Comparison of ENCODE assay signal across 8 cellular contexts in the genomic region with DNA sequence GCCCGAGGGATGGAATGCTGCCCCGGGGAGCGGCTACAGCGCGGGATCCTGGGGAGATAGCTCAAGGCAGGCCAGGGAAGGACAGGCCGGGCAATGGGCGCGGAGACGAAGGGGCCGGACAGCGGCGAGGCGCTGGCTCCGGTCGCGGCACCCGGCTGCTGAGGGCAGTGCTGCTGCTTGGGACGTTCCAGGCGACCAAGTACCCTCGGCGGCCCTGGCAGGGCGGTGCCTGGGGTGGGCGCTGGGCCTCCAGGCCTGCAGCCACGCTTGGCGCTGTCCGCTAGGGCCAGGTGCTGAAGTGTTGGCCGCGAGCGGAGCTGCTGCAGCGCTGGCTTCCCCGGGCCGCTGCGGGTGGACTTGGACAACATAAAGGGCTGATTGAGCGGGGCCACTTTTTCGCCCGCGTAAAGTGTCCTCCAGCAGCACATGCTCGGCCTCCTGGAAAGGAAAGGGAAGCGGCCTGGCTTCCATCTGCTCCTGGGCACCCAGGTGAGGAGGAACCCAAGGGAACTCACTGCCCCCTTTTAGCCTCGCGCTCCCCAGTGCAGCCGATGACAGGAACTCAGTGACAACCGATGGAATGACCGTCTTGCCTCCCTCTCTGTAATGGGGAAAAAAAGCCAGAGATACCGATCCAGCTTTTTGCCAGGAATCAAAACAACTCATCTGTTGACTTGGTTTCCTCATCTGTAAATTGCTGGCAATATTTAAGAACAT. TPM values are rescaled to one million over a fixed set of nuclear protein-coding genes. Genes with fewer than 3 reads are reported as not detected.
DNase-seq lines count a peak whose midpoint lies in the region; ATAC-seq and TF ChIP-seq lines count a peak whose summit lies in the region.

No MANE protein-coding gene starts in this region.

- peaks cover 8% of the 10 kb centered on the region for H3K27me3 Mint-ChIP-seq in activated T-helper 1 cell treated with anti-CD3 and anti-CD28 coated beads, Interleukin-12 subunit alpha, Interleukin-12 subunit beta, Interleukin-2, Interleukin-4 antibody, amounts not matched to agents 30 ng/mL and 10 ng/mL and 1 ng/mL, durations not matched to agents 14 hours and 24 hours and 36 hours (ENCODE audit: insufficient read depth)
- H3K27me3 Mint-ChIP-seq in progenitor cell of endocrine pancreas = peaks cover 42% of the 10 kb centered on the region

- H3K9me2 ChIP-seq in MM.1S (replicated peaks; ENCODE audit: insufficient read depth, low read length) = no peaks in the 10 kb centered on the region

- no peaks in the 10 kb centered on the region for H3K36me3 ChIP-seq in MM.1S (replicated peaks; ENCODE audit: insufficient read depth, low read length)

- no peaks in the 10 kb centered on the region for H3K79me2 ChIP-seq in MM.1S (ENCODE audit: low read length)

- no peaks in the 10 kb centered on the region for H3K4me1 ChIP-seq in MM.1S (ENCODE audit: low read length)

- no peak overlapping the region for H3K27ac Mint-ChIP-seq in activated T-helper 1 cell treated with anti-CD3 and anti-CD28 coated beads, Interleukin-12 subunit alpha, Interleukin-12 subunit beta, Interleukin-2, Interleukin-4 antibody, amounts not matched to agents 30 ng/mL and 10 ng/mL and 1 ng/mL, durations not matched to agents 14 hours and 24 hours and 36 hours
- peak overlapping the region; percentile 45 for H3K27ac Mint-ChIP-seq in progenitor cell of endocrine pancreas

- H3K9me3 ChIP-seq in MM.1S (replicated peaks; ENCODE audit: insufficient read depth, low read length) = no peaks in the 10 kb centered on the region

- no peaks in the 10 kb centered on the region for H3F3A ChIP-seq in MM.1S (ENCODE audit: insufficient read depth, low read length)

- H4K20me1 ChIP-seq in MM.1S (ENCODE audit: insufficient read depth, low read length) = no peaks in the 10 kb centered on the region

- no peak overlapping the region for H3K4me3 ChIP-seq in MM.1S (ENCODE audit: low read length)

- H3K4me3 Mint-ChIP-seq in activated T-helper 1 cell treated with anti-CD3 and anti-CD28 coated beads, Interleukin-12 subunit alpha, Interleukin-12 subunit beta, Interleukin-2, Interleukin-4 antibody, amounts not matched to agents 30 ng/mL and 10 ng/mL and 1 ng/mL, durations not matched to agents 14 hours and 24 hours and 36 hours = no peak overlapping the region
- H3K4me3 Mint-ChIP-seq in progenitor cell of endocrine pancreas (ENCODE audit: low read depth) = no peak overlapping the region

- H3K36me3 Mint-ChIP-seq in activated T-helper 1 cell treated with anti-CD3 and anti-CD28 coated beads, Interleukin-12 subunit alpha, Interleukin-12 subunit beta, Interleukin-2, Interleukin-4 antibody, amounts not matched to agents 30 ng/mL and 10 ng/mL and 1 ng/mL, durations not matched to agents 14 hours and 24 hours and 36 hours (ENCODE audit: low read depth) = no peaks in the 10 kb centered on the region
- H3K36me3 Mint-ChIP-seq in progenitor cell of endocrine pancreas (ENCODE audit: insufficient read depth) = no peaks in the 10 kb centered on the region

- H3K9me3 Mint-ChIP-seq in activated T-helper 1 cell treated with anti-CD3 and anti-CD28 coated beads, Interleukin-12 subunit alpha, Interleukin-12 subunit beta, Interleukin-2, Interleukin-4 antibody, amounts not matched to agents 30 ng/mL and 10 ng/mL and 1 ng/mL, durations not matched to agents 14 hours and 24 hours and 36 hours = no peaks in the 10 kb centered on the region
- H3K9me3 Mint-ChIP-seq in progenitor cell of endocrine pancreas (ENCODE audit: low read depth) = no peaks in the 10 kb centered on the region

- no peaks in the 10 kb centered on the region for H3K4me1 Mint-ChIP-seq in activated T-helper 1 cell treated with anti-CD3 and anti-CD28 coated beads, Interleukin-12 subunit alpha, Interleukin-12 subunit beta, Interleukin-2, Interleukin-4 antibody, amounts not matched to agents 30 ng/mL and 10 ng/mL and 1 ng/mL, durations not matched to agents 14 hours and 24 hours and 36 hours (ENCODE audit: low read depth)
- peaks cover 7% of the 10 kb centered on the region for H3K4me1 Mint-ChIP-seq in progenitor cell of endocrine pancreas (ENCODE audit: low read depth)

- no peak overlapping the region for H3K9ac ChIP-seq in MM.1S (ENCODE audit: low read length)

- DNase-seq in AG08395 (ENCODE audit: low spot score) (peak; percentile 56), HK-2 (ENCODE audit: unreplicated experiment) (peak; percentile 69), cardiac septum (ENCODE audit: low spot score) (peak; percentile 77), progenitor cell of endocrine pancreas (ENCODE audit: low spot score, unreplicated experiment) (peak; percentile 96), MM.1S (no peak), NCI-H1092 (lab: John Stamatoyannopoulos, UW) (no peak)
- DNase-seq in activated T-helper 1 cell treated with anti-CD3 and anti-CD28 coated beads, Interleukin-12 subunit alpha, Interleukin-12 subunit beta, Interleukin-2, Interleukin-4 antibody, amounts not matched to agents 30 ng/mL and 10 ng/mL and 1 ng/mL, durations not matched to agents 14 hours and 24 hours and 36 hours (ENCODE audit: low spot score) = peak; percentile 36

- H3K27me3 ChIP-seq in MM.1S (replicated peaks; ENCODE audit: insufficient read depth, low read length) = no peaks in the 10 kb centered on the region

- H2AFZ ChIP-seq in MM.1S (ENCODE audit: low read length) = no peak overlapping the region

- no peak overlapping the region for H3K4me2 ChIP-seq in MM.1S (ENCODE audit: low read depth, low read length)

- intact Hi-C loops in activated T-helper 1 cell treated with anti-CD3 and anti-CD28 coated beads, Interleukin-12 subunit alpha, Interleukin-12 subunit beta, Interleukin-2, Interleukin-4 antibody, amounts not matched to agents 30 ng/mL and 10 ng/mL and 1 ng/mL, durations not matched to agents 14 hours and 24 hours and 36 hours (cut with micrococcal nuclease) = no loop called here
- intact Hi-C loops in cardiac septum (cut with DNase I) = no loop called here

- no peak for ATAC-seq in GM21717 (IDR thresholded peaks at IDR 0.05; ENCODE audit: unreplicated experiment)

- no peak overlapping the region for H3K27ac ChIP-seq in MM.1S (ENCODE audit: low read length)

- peak; percentile 23 for TF ChIP-seq CTCF in progenitor cell of endocrine pancreas (IDR thresholded peaks at IDR 0.05; ENCODE audit: unreplicated experiment)
- no peak for TF ChIP-seq CTCF in MM.1S (IDR thresholded peaks at IDR 0.05; ENCODE audit: low read length)

RNA-seq across cellular contexts. Expression of gene CLEC3A, which starts 23.7 kb away (rescaled TPM):
- total RNA-seq in activated T-helper 1 cell treated with anti-CD3 and anti-CD28 coated beads, Interleukin-12 subunit alpha, Interleukin-12 subunit beta, Interleukin-2, Interleukin-4 antibody, amounts not matched to agents 30 ng/mL and 10 ng/mL and 1 ng/mL, durations not matched to agents 14 hours and 24 hours and 36 hours = not detected in 2 replicates
- total RNA-seq in cardiac septum (not detected), progenitor cell of endocrine pancreas (not detected in 2 replicates)

RNA-seq across cellular contexts. Expression of gene WWOX, which starts 53.4 kb away (rescaled TPM):
- total RNA-seq in activated T-helper 1 cell treated with anti-CD3 and anti-CD28 coated beads, Interleukin-12 subunit alpha, Interleukin-12 subunit beta, Interleukin-2, Interleukin-4 antibody, amounts not matched to agents 30 ng/mL and 10 ng/mL and 1 ng/mL, durations not matched to agents 14 hours and 24 hours and 36 hours = 16.0 and 17.8 TPM in 2 replicates
- total RNA-seq in cardiac septum (8.6 TPM), progenitor cell of endocrine pancreas (43.2 and 48.7 TPM in 2 replicates)

Comparison
In these comparisons a context has a peak if more than half of its experiments do, and no peak if none do; other contexts are left out.
1. DNase-seq: peak in AG08395 (single experiment), HK-2 (single experiment), activated T-helper 1 cell treated with anti-CD3 and anti-CD28 coated beads, Interleukin-12 subunit alpha, Interleukin-12 subunit beta, Interleukin-2, Interleukin-4 antibody, amounts not matched to agents 30 ng/mL and 10 ng/mL and 1 ng/mL, durations not matched to agents 14 hours and 24 hours and 36 hours (single experiment), cardiac septum (single experiment) and progenitor cell of endocrine pancreas (single experiment); none in MM.1S (single experiment) and NCI-H1092 (single experiment).